8 cellular contexts compared by ENCODE assay signal in genomic region chr5:52799983-52800393, GRCh38. TPM values are rescaled to one million over a fixed set of nuclear protein-coding genes. Genes with fewer than 3 reads are reported as not detected.
DNase-seq lines count a peak whose midpoint lies in the region; ATAC-seq and TF ChIP-seq lines count a peak whose summit lies in the region.

No MANE protein-coding gene starts in this region.

- intact Hi-C loops in activated CD4-positive, alpha-beta T cell treated with anti-CD3 and anti-CD28 coated beads, Interleukin-2, amount 10 ng/mL, durations not matched to agents 24 days and 14 days (cut with micrococcal nuclease) = loop anchor here (1.0 to 5.0 kb wide), 7 partner anchors 13 to 307 kb away; partner anchors contain the start of genes ITGA1, MOCS2 and PELO
- intact Hi-C loops in colonic mucosa (cut with DNase I) = loop anchor here (5.0 kb wide), 1 partner anchor 97 kb away; no protein-coding TSS in a partner anchor

- DNase-seq in NCI-H526 (lab: John Stamatoyannopoulos, UW) (peak; percentile 64 to 90), colonic mucosa (peak; percentile 98), left kidney (ENCODE audit: low read depth, low spot score) (peak; percentile 98)
- no peak for DNase-seq in activated CD4-positive, alpha-beta T cell treated with anti-CD3 and anti-CD28 coated beads, Interleukin-2, amount 10 ng/mL, durations not matched to agents 24 days and 14 days
- peak; percentile 95 for DNase-seq in stimulated activated CD4-positive, alpha-beta T cell treated with anti-CD3 and anti-CD28 coated beads, Interleukin-1b, Interleukin-23, amount 100 ng/mL, for 48 hours

- H3K9ac ChIP-seq in colonic mucosa (ENCODE audit: low read depth in 2 of 2, low read length in 2 of 2) = peak overlapping the region; percentile 75 to 99

- H3K4me3 ChIP-seq in colonic mucosa = peak overlapping the region; percentile 71

- TF ChIP-seq CTCF in C4-2B (conservative IDR thresholded peaks at IDR 0.05) (no peak), colonic mucosa (IDR thresholded peaks at IDR 0.05) (no peak)

- H3K27ac ChIP-seq in C4-2B (peak overlapping the region; percentile 98), colonic mucosa (peak overlapping the region; percentile 95)

- ATAC-seq in GM19372 (IDR thresholded peaks at IDR 0.05; ENCODE audit: low read depth, unreplicated experiment) = peak; percentile 89
- ATAC-seq in HG03520 (IDR thresholded peaks at IDR 0.05; ENCODE audit: unreplicated experiment) = peak; percentile 87

- no peaks in the 10 kb centered on the region for H3K9me3 ChIP-seq in colonic mucosa

- no peaks in the 10 kb centered on the region for H3K36me3 ChIP-seq in colonic mucosa

- peaks cover 44% of the 10 kb centered on the region for H3K4me1 Mint-ChIP-seq in activated CD4-positive, alpha-beta T cell treated with anti-CD3 and anti-CD28 coated beads, Interleukin-2, amount 10 ng/mL, durations not matched to agents 24 days and 14 days

- peaks cover 6% of the 10 kb centered on the region for H3K4me1 ChIP-seq in colonic mucosa

- peak overlapping the region; percentile 95 for H3K27ac Mint-ChIP-seq in activated CD4-positive, alpha-beta T cell treated with anti-CD3 and anti-CD28 coated beads, Interleukin-2, amount 10 ng/mL, durations not matched to agents 24 days and 14 days

- no peaks in the 10 kb centered on the region for H3K9me3 Mint-ChIP-seq in activated CD4-positive, alpha-beta T cell treated with anti-CD3 and anti-CD28 coated beads, Interleukin-2, amount 10 ng/mL, durations not matched to agents 24 days and 14 days

- H3K36me3 Mint-ChIP-seq in activated CD4-positive, alpha-beta T cell treated with anti-CD3 and anti-CD28 coated beads, Interleukin-2, amount 10 ng/mL, durations not matched to agents 24 days and 14 days (ENCODE audit: low read depth) = peaks cover 37% of the 10 kb centered on the region

- H3K4me3 Mint-ChIP-seq in activated CD4-positive, alpha-beta T cell treated with anti-CD3 and anti-CD28 coated beads, Interleukin-2, amount 10 ng/mL, durations not matched to agents 24 days and 14 days = peak overlapping the region; percentile 96

- H3K27me3 ChIP-seq in colonic mucosa = no peaks in the 10 kb centered on the region

- H3K27me3 Mint-ChIP-seq in activated CD4-positive, alpha-beta T cell treated with anti-CD3 and anti-CD28 coated beads, Interleukin-2, amount 10 ng/mL, durations not matched to agents 24 days and 14 days = peaks cover 5% of the 10 kb centered on the region

RNA-seq across cellular contexts. Expression of gene ITGA1, which starts 12.3 kb away (rescaled TPM):
- 1.6 and 2.2 TPM in 2 replicates for total RNA-seq in activated CD4-positive, alpha-beta T cell treated with anti-CD3 and anti-CD28 coated beads, Interleukin-2, amount 10 ng/mL, durations not matched to agents 24 days and 14 days
- 10 to 100 TPM; 19.2 to 52.5 TPM for total RNA-seq in colonic mucosa

RNA-seq across cellular contexts. Expression of gene PELO, which starts 12.3 kb away (rescaled TPM):
- total RNA-seq in activated CD4-positive, alpha-beta T cell treated with anti-CD3 and anti-CD28 coated beads, Interleukin-2, amount 10 ng/mL, durations not matched to agents 24 days and 14 days = 20.0 and 21.2 TPM in 2 replicates
- 10 to 100 TPM; 15.2 to 24.7 TPM for total RNA-seq in colonic mucosa
